Comparison of ENCODE assay signal across 2 cellular contexts in genomic region chr17:72176902-72177660, GRCh38.
TF ChIP-seq lines count a peak whose summit lies in the region.

No MANE protein-coding gene starts in this region.

TF ChIP-seq in Ishikawa, 13 proteins besides CTCF, POLR2A, EP300 and RAD21 (continued from another document):
- TF ChIP-seq REST (IDR thresholded peaks at IDR 0.05; ENCODE audit: low read depth) = no peak

TF ChIP-seq in WTC11, 78 proteins besides CTCF, POLR2A, EP300 and RAD21 (continued from another document):
- TF ChIP-seq ZSCAN18 (CRISPR knock-in tag; IDR thresholded peaks at IDR 0.05) (no peak), ZNF396 (CRISPR knock-in tag; IDR thresholded peaks at IDR 0.05; ENCODE audit: borderline replicate concordance) (no peak), RORB (CRISPR knock-in tag; IDR thresholded peaks at IDR 0.05) (no peak), ATF2 (CRISPR knock-in tag; IDR thresholded peaks at IDR 0.05; ENCODE audit: borderline replicate concordance, low read depth) (no peak), RELA (CRISPR knock-in tag; IDR thresholded peaks at IDR 0.05; ENCODE audit: borderline replicate concordance) (no peak), HMGA2 (CRISPR knock-in tag; IDR thresholded peaks at IDR 0.05) (no peak), JUN (CRISPR knock-in tag; IDR thresholded peaks at IDR 0.05) (no peak), ARID4B (CRISPR knock-in tag; IDR thresholded peaks at IDR 0.05; ENCODE audit: borderline replicate concordance) (no peak), NR2C2 (CRISPR knock-in tag; IDR thresholded peaks at IDR 0.05) (no peak), USF1 (CRISPR knock-in tag; IDR thresholded peaks at IDR 0.05) (no peak), ZNF281 (CRISPR knock-in tag; IDR thresholded peaks at IDR 0.05) (no peak), STAT6 (CRISPR knock-in tag; conservative IDR thresholded peaks at IDR 0.05; ENCODE audit: low read depth) (no peak), PREB (CRISPR knock-in tag; IDR thresholded peaks at IDR 0.05; ENCODE audit: borderline replicate concordance) (no peak)
